Comparison of ENCODE assay signal across 1 cellular context in the genomic region with DNA sequence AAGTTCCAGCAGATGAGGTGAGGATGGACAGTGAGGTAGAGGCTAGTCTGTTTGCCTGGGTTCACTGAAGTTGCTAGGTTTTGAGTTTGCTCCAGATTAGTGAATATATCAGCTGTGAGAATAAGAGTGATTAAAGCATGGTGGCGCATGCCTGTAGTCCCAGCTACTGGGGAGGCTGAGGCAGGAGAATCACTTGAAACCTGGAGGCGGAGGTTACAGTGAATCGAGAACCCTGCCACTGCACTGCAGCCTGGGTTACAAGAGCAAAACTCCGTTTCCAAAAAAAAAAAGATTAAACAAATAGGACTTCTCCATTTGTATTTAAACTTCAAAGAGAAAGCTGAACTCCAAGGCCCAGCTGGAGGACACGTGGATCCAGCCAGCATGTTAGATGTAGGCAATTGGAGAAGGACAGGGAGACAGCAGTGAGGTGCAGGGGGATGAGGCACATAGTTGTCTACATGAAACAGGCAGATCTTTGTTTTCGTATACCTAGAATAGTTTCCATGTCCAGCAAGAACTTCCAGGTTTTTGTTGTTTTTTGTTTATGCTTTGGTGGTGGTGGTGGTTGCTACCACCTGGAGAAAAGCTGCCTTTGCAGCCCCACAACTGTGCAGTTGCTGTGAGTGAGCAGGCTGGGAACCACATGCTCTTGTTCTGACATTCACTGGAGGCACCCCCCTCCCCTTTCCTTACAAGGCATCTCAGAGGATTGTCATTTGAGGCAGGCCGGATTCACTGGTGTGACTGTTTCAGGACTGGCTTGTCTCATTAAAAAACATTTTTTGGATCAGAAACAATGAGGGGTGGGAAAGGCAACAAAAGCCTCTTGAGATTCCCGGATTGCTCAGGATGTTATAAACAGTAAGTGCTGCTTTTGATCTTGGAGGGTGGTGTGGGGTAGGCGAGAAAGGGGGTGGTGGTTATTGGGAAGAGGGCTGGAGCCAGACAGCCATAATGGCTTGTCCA.
TF ChIP-seq lines count a peak whose summit lies in the region.

No MANE protein-coding gene starts in this region.

TF ChIP-seq in GM23338, 12 proteins besides CTCF, POLR2A, EP300 and RAD21 (continued from another document):
- TF ChIP-seq, protein P1, sequence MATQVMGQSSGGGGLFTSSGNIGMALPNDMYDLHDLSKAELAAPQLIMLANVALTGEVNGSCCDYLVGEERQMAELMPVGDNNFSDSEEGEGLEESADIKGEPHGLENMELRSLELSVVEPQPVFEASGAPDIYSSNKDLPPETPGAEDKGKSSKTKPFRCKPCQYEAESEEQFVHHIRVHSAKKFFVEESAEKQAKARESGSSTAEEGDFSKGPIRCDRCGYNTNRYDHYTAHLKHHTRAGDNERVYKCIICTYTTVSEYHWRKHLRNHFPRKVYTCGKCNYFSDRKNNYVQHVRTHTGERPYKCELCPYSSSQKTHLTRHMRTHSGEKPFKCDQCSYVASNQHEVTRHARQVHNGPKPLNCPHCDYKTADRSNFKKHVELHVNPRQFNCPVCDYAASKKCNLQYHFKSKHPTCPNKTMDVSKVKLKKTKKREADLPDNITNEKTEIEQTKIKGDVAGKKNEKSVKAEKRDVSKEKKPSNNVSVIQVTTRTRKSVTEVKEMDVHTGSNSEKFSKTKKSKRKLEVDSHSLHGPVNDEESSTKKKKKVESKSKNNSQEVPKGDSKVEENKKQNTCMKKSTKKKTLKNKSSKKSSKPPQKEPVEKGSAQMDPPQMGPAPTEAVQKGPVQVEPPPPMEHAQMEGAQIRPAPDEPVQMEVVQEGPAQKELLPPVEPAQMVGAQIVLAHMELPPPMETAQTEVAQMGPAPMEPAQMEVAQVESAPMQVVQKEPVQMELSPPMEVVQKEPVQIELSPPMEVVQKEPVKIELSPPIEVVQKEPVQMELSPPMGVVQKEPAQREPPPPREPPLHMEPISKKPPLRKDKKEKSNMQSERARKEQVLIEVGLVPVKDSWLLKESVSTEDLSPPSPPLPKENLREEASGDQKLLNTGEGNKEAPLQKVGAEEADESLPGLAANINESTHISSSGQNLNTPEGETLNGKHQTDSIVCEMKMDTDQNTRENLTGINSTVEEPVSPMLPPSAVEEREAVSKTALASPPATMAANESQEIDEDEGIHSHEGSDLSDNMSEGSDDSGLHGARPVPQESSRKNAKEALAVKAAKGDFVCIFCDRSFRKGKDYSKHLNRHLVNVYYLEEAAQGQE (IDR thresholded peaks at IDR 0.05; ENCODE audit: unreplicated experiment): no peak
- TF ChIP-seq EZH2 (IDR thresholded peaks at IDR 0.05; ENCODE audit: low read depth, unreplicated experiment) (no peak), JUNB (IDR thresholded peaks at IDR 0.05; ENCODE audit: unreplicated experiment) (no peak), POLR2AphosphoS5 (IDR thresholded peaks at IDR 0.05; ENCODE audit: low read depth) (no peak), ZNF331 (CRISPR knock-in tag; IDR thresholded peaks at IDR 0.05; ENCODE audit: low read depth) (no peak)
- TF ChIP-seq, protein P2, sequence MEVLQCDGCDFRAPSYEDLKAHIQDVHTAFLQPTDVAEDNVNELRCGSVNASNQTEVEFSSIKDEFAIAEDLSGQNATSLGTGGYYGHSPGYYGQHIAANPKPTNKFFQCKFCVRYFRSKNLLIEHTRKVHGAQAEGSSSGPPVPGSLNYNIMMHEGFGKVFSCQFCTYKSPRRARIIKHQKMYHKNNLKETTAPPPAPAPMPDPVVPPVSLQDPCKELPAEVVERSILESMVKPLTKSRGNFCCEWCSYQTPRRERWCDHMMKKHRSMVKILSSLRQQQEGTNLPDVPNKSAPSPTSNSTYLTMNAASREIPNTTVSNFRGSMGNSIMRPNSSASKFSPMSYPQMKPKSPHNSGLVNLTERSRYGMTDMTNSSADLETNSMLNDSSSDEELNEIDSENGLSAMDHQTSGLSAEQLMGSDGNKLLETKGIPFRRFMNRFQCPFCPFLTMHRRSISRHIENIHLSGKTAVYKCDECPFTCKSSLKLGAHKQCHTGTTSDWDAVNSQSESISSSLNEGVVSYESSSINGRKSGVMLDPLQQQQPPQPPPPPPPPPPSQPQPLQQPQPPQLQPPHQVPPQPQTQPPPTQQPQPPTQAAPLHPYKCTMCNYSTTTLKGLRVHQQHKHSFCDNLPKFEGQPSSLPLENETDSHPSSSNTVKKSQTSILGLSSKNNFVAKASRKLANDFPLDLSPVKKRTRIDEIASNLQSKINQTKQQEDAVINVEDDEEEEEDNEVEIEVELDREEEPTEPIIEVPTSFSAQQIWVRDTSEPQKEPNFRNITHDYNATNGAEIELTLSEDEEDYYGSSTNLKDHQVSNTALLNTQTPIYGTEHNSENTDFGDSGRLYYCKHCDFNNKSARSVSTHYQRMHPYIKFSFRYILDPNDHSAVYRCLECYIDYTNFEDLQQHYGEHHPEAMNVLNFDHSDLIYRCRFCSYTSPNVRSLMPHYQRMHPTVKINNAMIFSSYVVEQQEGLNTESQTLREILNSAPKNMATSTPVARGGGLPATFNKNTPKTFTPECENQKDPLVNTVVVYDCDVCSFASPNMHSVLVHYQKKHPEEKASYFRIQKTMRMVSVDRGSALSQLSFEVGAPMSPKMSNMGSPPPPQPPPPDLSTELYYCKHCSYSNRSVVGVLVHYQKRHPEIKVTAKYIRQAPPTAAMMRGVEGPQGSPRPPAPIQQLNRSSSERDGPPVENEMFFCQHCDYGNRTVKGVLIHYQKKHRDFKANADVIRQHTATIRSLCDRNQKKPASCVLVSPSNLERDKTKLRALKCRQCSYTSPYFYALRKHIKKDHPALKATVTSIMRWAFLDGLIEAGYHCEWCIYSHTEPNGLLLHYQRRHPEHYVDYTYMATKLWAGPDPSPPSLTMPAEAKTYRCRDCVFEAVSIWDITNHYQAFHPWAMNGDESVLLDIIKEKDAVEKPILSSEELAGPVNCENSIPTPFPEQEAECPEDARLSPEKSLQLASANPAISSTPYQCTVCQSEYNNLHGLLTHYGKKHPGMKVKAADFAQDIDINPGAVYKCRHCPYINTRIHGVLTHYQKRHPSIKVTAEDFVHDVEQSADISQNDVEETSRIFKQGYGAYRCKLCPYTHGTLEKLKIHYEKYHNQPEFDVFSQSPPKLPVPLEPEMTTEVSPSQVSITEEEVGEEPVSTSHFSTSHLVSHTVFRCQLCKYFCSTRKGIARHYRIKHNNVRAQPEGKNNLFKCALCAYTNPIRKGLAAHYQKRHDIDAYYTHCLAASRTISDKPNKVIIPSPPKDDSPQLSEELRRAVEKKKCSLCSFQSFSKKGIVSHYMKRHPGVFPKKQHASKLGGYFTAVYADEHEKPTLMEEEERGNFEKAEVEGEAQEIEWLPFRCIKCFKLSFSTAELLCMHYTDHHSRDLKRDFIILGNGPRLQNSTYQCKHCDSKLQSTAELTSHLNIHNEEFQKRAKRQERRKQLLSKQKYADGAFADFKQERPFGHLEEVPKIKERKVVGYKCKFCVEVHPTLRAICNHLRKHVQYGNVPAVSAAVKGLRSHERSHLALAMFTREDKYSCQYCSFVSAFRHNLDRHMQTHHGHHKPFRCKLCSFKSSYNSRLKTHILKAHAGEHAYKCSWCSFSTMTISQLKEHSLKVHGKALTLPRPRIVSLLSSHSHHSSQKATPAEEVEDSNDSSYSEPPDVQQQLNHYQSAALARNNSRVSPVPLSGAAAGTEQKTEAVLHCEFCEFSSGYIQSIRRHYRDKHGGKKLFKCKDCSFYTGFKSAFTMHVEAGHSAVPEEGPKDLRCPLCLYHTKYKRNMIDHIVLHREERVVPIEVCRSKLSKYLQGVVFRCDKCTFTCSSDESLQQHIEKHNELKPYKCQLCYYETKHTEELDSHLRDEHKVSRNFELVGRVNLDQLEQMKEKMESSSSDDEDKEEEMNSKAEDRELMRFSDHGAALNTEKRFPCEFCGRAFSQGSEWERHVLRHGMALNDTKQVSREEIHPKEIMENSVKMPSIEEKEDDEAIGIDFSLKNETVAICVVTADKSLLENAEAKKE (CRISPR knock-in tag; IDR thresholded peaks at IDR 0.05): no peak
- TF ChIP-seq, protein P3, sequence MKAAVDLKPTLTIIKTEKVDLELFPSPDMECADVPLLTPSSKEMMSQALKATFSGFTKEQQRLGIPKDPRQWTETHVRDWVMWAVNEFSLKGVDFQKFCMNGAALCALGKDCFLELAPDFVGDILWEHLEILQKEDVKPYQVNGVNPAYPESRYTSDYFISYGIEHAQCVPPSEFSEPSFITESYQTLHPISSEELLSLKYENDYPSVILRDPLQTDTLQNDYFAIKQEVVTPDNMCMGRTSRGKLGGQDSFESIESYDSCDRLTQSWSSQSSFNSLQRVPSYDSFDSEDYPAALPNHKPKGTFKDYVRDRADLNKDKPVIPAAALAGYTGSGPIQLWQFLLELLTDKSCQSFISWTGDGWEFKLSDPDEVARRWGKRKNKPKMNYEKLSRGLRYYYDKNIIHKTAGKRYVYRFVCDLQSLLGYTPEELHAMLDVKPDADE (IDR thresholded peaks at IDR 0.05): no peak
